ENCODE assay signal across 11 cellular contexts in genomic region chr10:5971886-5972285, GRCh38. TPM values are rescaled to one million over a fixed set of nuclear protein-coding genes. Genes with fewer than 3 reads are reported as not detected.
DNase-seq lines count a peak whose midpoint lies in the region; ATAC-seq and TF ChIP-seq lines count a peak whose summit lies in the region.
"Had no signal": no experiment of that assay in that cellular context is flagged by ENCODE, and none has a peak within 500 bp of the region (broad histone marks: within the 10 kb centered on the region; RNA-seq: fewer than 3 reads in every experiment).

No MANE protein-coding gene starts in this region.

- peak; percentile 26 for DNase-seq in GF-D8 (lab: John Stamatoyannopoulos, UW)
- DNase-seq in RWPE1 (ENCODE audit: low spot score) = no peak
- DNase-seq in fibroblast of pulmonary artery (ENCODE audit: low read depth) = peak; percentile 19
- no peak for DNase-seq in NCI-H446 (lab: John Stamatoyannopoulos, UW)
- DNase-seq in dorsolateral prefrontal cortex = no peak
- DNase-seq: DMS 273 treated with DMSO at 0.1 percent for 48 hours, NCI-H1048, NCI-H524 treated with DMSO at 0.1 percent for 48 hours had no signal

- POLR2A ChIA-PET in RWPE1 (lab: Yijun Ruan, JAX; ENCODE audit: low non-redundant PET) = no interaction called here

- H3K4me3 ChIP-seq in fibroblast of pulmonary artery (replicated peaks; ENCODE audit: low read depth, low read length) = no peak overlapping the region
- H3K4me3 ChIP-seq in skin epidermis = no peak overlapping the region
- no peak overlapping the region for H3K4me3 ChIP-seq in dorsolateral prefrontal cortex

- no peak for ATAC-seq in HG03520 (IDR thresholded peaks at IDR 0.05; ENCODE audit: unreplicated experiment)

- TF ChIP-seq CTCF in RWPE1 (conservative IDR thresholded peaks at IDR 0.05; ENCODE audit: low read depth) = no peak
- no peak for TF ChIP-seq CTCF in fibroblast of pulmonary artery (IDR thresholded peaks at IDR 0.05; ENCODE audit: low read length, missing control alignments)
- no peak for TF ChIP-seq CTCF in dorsolateral prefrontal cortex (IDR thresholded peaks at IDR 0.05 in 54 of 56, conservative IDR thresholded peaks at IDR 0.05 in 2 of 56; ENCODE audit: low read depth in 1 of 56, partially characterized antibody in 56 of 56)

- intact Hi-C loops in dorsolateral prefrontal cortex (cut with DNase I) = no loop called here

- peak overlapping the region; percentile 74 for H3K27ac ChIP-seq in RWPE1
- peak overlapping the region in 18 of 21 experiments; percentile 11 to 83 (median 62) for H3K27ac ChIP-seq in skin epidermis
- H3K27ac ChIP-seq in dorsolateral prefrontal cortex = no peak overlapping the region
- H3K27ac ChIP-seq: HL-60 had no signal

- CTCF ChIA-PET in RWPE1 (lab: Yijun Ruan, JAX) = interaction anchor here (0.6 kb wide), 2 partner anchors 8 to 94 kb away, joined by 3 to 5 read pairs; no protein-coding TSS in a partner anchor

- no peaks in the 10 kb centered on the region for H3K27me3 ChIP-seq in dorsolateral prefrontal cortex

RNA-seq across cellular contexts. Expression of gene IL15RA, which starts 5.5 kb away (rescaled TPM):
- 1 to 10 TPM; 1.1 to 8.5 (median 3.6) TPM for total RNA-seq in dorsolateral prefrontal cortex

Comparison
In these comparisons a context has a peak if more than half of its experiments do, and no peak if none do; other contexts are left out.
1. DNase-seq: peak in GF-D8 (single experiment) and fibroblast of pulmonary artery (single experiment); none in RWPE1 (single experiment), NCI-H446 (0 of 2) and dorsolateral prefrontal cortex (0 of 10).
2. H3K27ac ChIP-seq: peak in RWPE1 (single experiment) and skin epidermis (18 of 21); none in dorsolateral prefrontal cortex (0 of 59).